Comparison of ENCODE assay signal across 9 cellular contexts in genomic region chr15:27017168-27017809, GRCh38. TPM values are rescaled to one million over a fixed set of nuclear protein-coding genes. Genes with fewer than 3 reads are reported as not detected.
DNase-seq lines count a peak whose midpoint lies in the region; ATAC-seq and TF ChIP-seq lines count a peak whose summit lies in the region.
"Had no signal": no experiment of that assay in that cellular context is flagged by ENCODE, and none has a peak within 500 bp of the region (broad histone marks: within the 10 kb centered on the region; RNA-seq: fewer than 3 reads in every experiment).

No MANE protein-coding gene starts in this region.

- ATAC-seq in HG02938 (IDR thresholded peaks at IDR 0.05; ENCODE audit: unreplicated experiment) (peak; percentile 97), omental fat pad (ENCODE audit: low FRiP score) (no peak)
- peak; percentile 63 for ATAC-seq in stimulated activated naive CD8-positive, alpha-beta T cell treated with anti-CD3 and anti-CD28 coated beads, Interleukin-15, amount 100 ng/mL, for 72 hours

- H3K4me1 Mint-ChIP-seq in activated T-helper 1 cell treated with anti-CD3 and anti-CD28 coated beads, Interleukin-12 subunit alpha, Interleukin-12 subunit beta, Interleukin-2, Interleukin-4 antibody, amounts not matched to agents 30 ng/mL and 10 ng/mL and 1 ng/mL, durations not matched to agents 14 hours and 24 hours and 36 hours (ENCODE audit: low read depth) = no peaks in the 10 kb centered on the region
- no peaks in the 10 kb centered on the region for H3K4me1 Mint-ChIP-seq in stimulated activated naive CD8-positive, alpha-beta T cell treated with anti-CD3 and anti-CD28 coated beads, Interleukin-15, amount 100 ng/mL, for 72 hours

- H3K9me3 Mint-ChIP-seq in activated T-helper 1 cell treated with anti-CD3 and anti-CD28 coated beads, Interleukin-12 subunit alpha, Interleukin-12 subunit beta, Interleukin-2, Interleukin-4 antibody, amounts not matched to agents 30 ng/mL and 10 ng/mL and 1 ng/mL, durations not matched to agents 14 hours and 24 hours and 36 hours = no peaks in the 10 kb centered on the region
- H3K9me3 Mint-ChIP-seq in stimulated activated naive CD8-positive, alpha-beta T cell treated with anti-CD3 and anti-CD28 coated beads, Interleukin-15, amount 100 ng/mL, for 72 hours = peaks cover 9 to 14% of the 10 kb centered on the region in 2 donors

- H3K4me3 Mint-ChIP-seq in activated T-helper 1 cell treated with anti-CD3 and anti-CD28 coated beads, Interleukin-12 subunit alpha, Interleukin-12 subunit beta, Interleukin-2, Interleukin-4 antibody, amounts not matched to agents 30 ng/mL and 10 ng/mL and 1 ng/mL, durations not matched to agents 14 hours and 24 hours and 36 hours = no peak overlapping the region
- H3K4me3 Mint-ChIP-seq in stimulated activated naive CD8-positive, alpha-beta T cell treated with anti-CD3 and anti-CD28 coated beads, Interleukin-15, amount 100 ng/mL, for 72 hours = no peak overlapping the region

- no peaks in the 10 kb centered on the region for H3K27me3 Mint-ChIP-seq in activated T-helper 1 cell treated with anti-CD3 and anti-CD28 coated beads, Interleukin-12 subunit alpha, Interleukin-12 subunit beta, Interleukin-2, Interleukin-4 antibody, amounts not matched to agents 30 ng/mL and 10 ng/mL and 1 ng/mL, durations not matched to agents 14 hours and 24 hours and 36 hours (ENCODE audit: insufficient read depth)
- H3K27me3 Mint-ChIP-seq in stimulated activated naive CD8-positive, alpha-beta T cell treated with anti-CD3 and anti-CD28 coated beads, Interleukin-15, amount 100 ng/mL, for 72 hours = no peaks in the 10 kb centered on the region

- no peaks in the 10 kb centered on the region for H3K36me3 Mint-ChIP-seq in activated T-helper 1 cell treated with anti-CD3 and anti-CD28 coated beads, Interleukin-12 subunit alpha, Interleukin-12 subunit beta, Interleukin-2, Interleukin-4 antibody, amounts not matched to agents 30 ng/mL and 10 ng/mL and 1 ng/mL, durations not matched to agents 14 hours and 24 hours and 36 hours (ENCODE audit: low read depth)

- H3K27ac Mint-ChIP-seq in activated T-helper 1 cell treated with anti-CD3 and anti-CD28 coated beads, Interleukin-12 subunit alpha, Interleukin-12 subunit beta, Interleukin-2, Interleukin-4 antibody, amounts not matched to agents 30 ng/mL and 10 ng/mL and 1 ng/mL, durations not matched to agents 14 hours and 24 hours and 36 hours = no peak overlapping the region
- no peak overlapping the region for H3K27ac Mint-ChIP-seq in stimulated activated naive CD8-positive, alpha-beta T cell treated with anti-CD3 and anti-CD28 coated beads, Interleukin-15, amount 100 ng/mL, for 72 hours

- peak; percentile 56 for DNase-seq in activated CD8-positive, alpha-beta memory T cell treated with anti-CD3 and anti-CD28 coated beads, Interleukin-2, amount 50 U/mL, for 48 hours
- no peak for DNase-seq in activated CD8-positive, alpha-beta memory T cell treated with anti-CD3 and anti-CD28 coated beads for 24 hours
- DNase-seq in NCI-H446 (lab: John Stamatoyannopoulos, UW) (peak; percentile 4 to 61), hypothalamus (lab: John Stamatoyannopoulos, UW) (peak in 26 of 51 donors; percentile 5 to 68 (median 28)), omental fat pad (ENCODE audit: low spot score) (no peak)
- peak; percentile 8 for DNase-seq in activated T-helper 1 cell treated with anti-CD3 and anti-CD28 coated beads, Interleukin-12 subunit alpha, Interleukin-12 subunit beta, Interleukin-2, Interleukin-4 antibody, amounts not matched to agents 30 ng/mL and 10 ng/mL and 1 ng/mL, durations not matched to agents 14 hours and 24 hours and 36 hours (ENCODE audit: low spot score)
- DNase-seq in stimulated activated naive CD8-positive, alpha-beta T cell treated with anti-CD3 and anti-CD28 coated beads, Interleukin-15, amount 100 ng/mL, for 72 hours = peak; percentile 41 to 48

- intact Hi-C loops in activated T-helper 1 cell treated with anti-CD3 and anti-CD28 coated beads, Interleukin-12 subunit alpha, Interleukin-12 subunit beta, Interleukin-2, Interleukin-4 antibody, amounts not matched to agents 30 ng/mL and 10 ng/mL and 1 ng/mL, durations not matched to agents 14 hours and 24 hours and 36 hours (cut with micrococcal nuclease) = loop anchor here (1.0 kb wide), 1 partner anchor 126 kb away; no protein-coding TSS in a partner anchor

- no peak for TF ChIP-seq CTCF in omental fat pad (IDR thresholded peaks at IDR 0.05)

RNA-seq across cellular contexts. Expression of gene GABRG3, which starts 46.3 kb away (rescaled TPM):
- total RNA-seq in activated T-helper 1 cell treated with anti-CD3 and anti-CD28 coated beads, Interleukin-12 subunit alpha, Interleukin-12 subunit beta, Interleukin-2, Interleukin-4 antibody, amounts not matched to agents 30 ng/mL and 10 ng/mL and 1 ng/mL, durations not matched to agents 14 hours and 24 hours and 36 hours = not detected in 2 replicates
- not detected for total RNA-seq in omental fat pad
- total RNA-seq: subcutaneous adipose tissue had no signal

Comparison
In these comparisons a context has a peak if more than half of its experiments do, and no peak if none do; other contexts are left out.
1. DNase-seq: peak in activated CD8-positive, alpha-beta memory T cell treated with anti-CD3 and anti-CD28 coated beads, Interleukin-2, amount 50 U/mL, for 48 hours (single experiment), NCI-H446 (2 of 2), activated T-helper 1 cell treated with anti-CD3 and anti-CD28 coated beads, Interleukin-12 subunit alpha, Interleukin-12 subunit beta, Interleukin-2, Interleukin-4 antibody, amounts not matched to agents 30 ng/mL and 10 ng/mL and 1 ng/mL, durations not matched to agents 14 hours and 24 hours and 36 hours (single experiment), hypothalamus (26 of 51) and stimulated activated naive CD8-positive, alpha-beta T cell treated with anti-CD3 and anti-CD28 coated beads, Interleukin-15, amount 100 ng/mL, for 72 hours (2 of 2); none in activated CD8-positive, alpha-beta memory T cell treated with anti-CD3 and anti-CD28 coated beads for 24 hours (single experiment) and omental fat pad (single experiment).